In the genomic region with DNA sequence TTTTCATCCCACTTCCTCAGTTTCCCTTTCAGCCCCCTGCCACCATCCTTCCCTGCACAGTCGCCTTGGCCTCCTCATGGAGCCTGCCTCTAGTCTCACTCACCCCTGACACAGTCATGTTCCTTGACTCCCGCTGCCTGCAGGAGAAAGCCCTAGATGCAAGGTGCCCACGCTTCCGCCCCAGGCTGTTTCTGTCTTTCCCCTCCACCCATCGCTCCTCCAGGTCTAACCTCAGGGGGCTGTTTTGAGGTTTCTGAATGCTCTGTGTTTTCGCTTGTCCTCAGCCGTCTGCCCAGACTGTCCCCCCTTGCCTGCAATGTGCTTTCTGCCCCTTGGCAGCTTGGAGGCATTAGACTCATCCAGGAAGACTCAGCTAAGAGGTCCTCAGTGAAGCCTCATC, we compare ENCODE assay signal across 14 cellular contexts.
DNase-seq lines count a peak whose midpoint lies in the region; TF ChIP-seq lines count a peak whose summit lies in the region.
"Had no signal": no experiment of that assay in that cellular context is flagged by ENCODE, and none has a peak within 500 bp of the region (broad histone marks: within the 10 kb centered on the region; RNA-seq: fewer than 3 reads in every experiment).

No MANE protein-coding gene starts in this region.

- H2BK5ac ChIP-seq in neuronal stem cell (ENCODE audit: low read length), result no peak overlapping the region

- H2BK120ac ChIP-seq in neuronal stem cell (ENCODE audit: low read depth, low read length), result no peak overlapping the region

- in situ Hi-C loops in GM23248 (cut with MboI), result no loop called here

- H3F3A ChIP-seq in GM23248 (ENCODE audit: insufficient read depth), result no peaks in the 10 kb centered on the region

- H3K27ac ChIP-seq in neuronal stem cell (replicated peaks; ENCODE audit: low read length) (no peak overlapping the region), GM23248 (no peak overlapping the region)
- H3K27ac ChIP-seq: 22Rv1, A549, C4-2B had no signal

- no peaks in the 10 kb centered on the region for H4K20me1 ChIP-seq in GM23248 (ENCODE audit: insufficient read depth)

- no peaks in the 10 kb centered on the region for H3K79me1 ChIP-seq in neuronal stem cell (ENCODE audit: low read depth, low read length)

- H2BK15ac ChIP-seq in neuronal stem cell (ENCODE audit: low read length), result no peak overlapping the region

- no peak overlapping the region for H4K91ac ChIP-seq in neuronal stem cell (ENCODE audit: low read depth, low read length, poor library complexity)

- no CpG with 5 or more reads among the region's 7 CpGs for WGBS in neuronal stem cell (ENCODE audit: extremely low coverage in 2 of 2, insufficient read length in 2 of 2, insufficient replicate concordance in 1 of 2), 2 donors
- WGBS in GM23248 (ENCODE audit: low coverage in 1 of 2, low lambda C conversion rate in 2 of 2, missing lambda C conversion rate in 2 of 2), 2 experiments, result 85 to 87% methylated on average over 7 of the region's 7 CpGs

- no peak for TF ChIP-seq CTCF in GM12865 (IDR thresholded peaks at IDR 0.05; ENCODE audit: insufficient read depth, low read depth, low read length, missing control alignments)

- H3K4ac ChIP-seq in neuronal stem cell (ENCODE audit: low read length), result no peak overlapping the region

- no peak overlapping the region for H3K14ac ChIP-seq in neuronal stem cell (ENCODE audit: low read length)

- H4K8ac ChIP-seq in neuronal stem cell (ENCODE audit: low read depth, low read length), result no peak overlapping the region

- H3K9me2 ChIP-seq in GM23248 (ENCODE audit: insufficient read depth), result no peaks in the 10 kb centered on the region

- no peak overlapping the region for H2BK12ac ChIP-seq in neuronal stem cell (ENCODE audit: low read length)

- no peak overlapping the region for H3K4me2 ChIP-seq in neuronal stem cell (ENCODE audit: insufficient read depth, low read length, poor library complexity, severe bottlenecking)
- H3K4me2 ChIP-seq in GM23248 (ENCODE audit: unreplicated experiment), result no peak overlapping the region
- H3K4me2 ChIP-seq: A549 had no signal

- H3K18ac ChIP-seq in neuronal stem cell (ENCODE audit: low read length), result peak overlapping the region; percentile 57

- H3K23ac ChIP-seq in neuronal stem cell (ENCODE audit: low read depth, low read length, poor library complexity), result no peak overlapping the region

- H3K27me3 ChIP-seq in neuronal stem cell (ENCODE audit: control insufficient read depth in 3 of 3, insufficient read depth in 3 of 3, low read depth in 1 of 3, low read length in 3 of 3) (peaks cover 0 to 4% (median 0%) of the 10 kb centered on the region in 3 experiments), GM23248 (replicated peaks; ENCODE audit: insufficient read depth) (no peaks in the 10 kb centered on the region)

- H3K4me3 ChIP-seq in GM12865 (ENCODE audit: low read depth, low read length) (no peak overlapping the region), neuronal stem cell (ENCODE audit: low read length in 2 of 2) (no peak overlapping the region), GM23248 (no peak overlapping the region)
- H3K4me3 ChIP-seq: A549 had no signal

- DNase-seq in GM12865 (ENCODE audit: low read depth), result peak; percentile 42
- peak; percentile 29 for DNase-seq in islet precursor cell
- no peak for DNase-seq in neuronal stem cell (ENCODE audit: low spot score)
- DNase-seq in ureter (ENCODE audit: low spot score), result peak; percentile 29
- no peak for DNase-seq in iPS-NIHi7 (ENCODE audit: extremely low spot score)
- no peak for DNase-seq in HT-29 (ENCODE audit: low spot score)
- DNase-seq in GM23248, result no peak
- DNase-seq: AML-193; Caco-2; CD4-positive, alpha-beta T cell; H9 had no signal

- H3K9me3 ChIP-seq in neuronal stem cell (replicated peaks in 1 of 2; ENCODE audit: control insufficient read depth in 2 of 2, insufficient read depth in 1 of 2, low read depth in 1 of 2, low read length in 2 of 2) (no peaks in the 10 kb centered on the region), GM23248 (ENCODE audit: low read depth) (no peaks in the 10 kb centered on the region)
- H3K9me3 ChIP-seq: A549, Caco-2 had no signal

- H3K4me1 ChIP-seq in neuronal stem cell (ENCODE audit: control insufficient read depth in 2 of 2, insufficient read depth in 1 of 2, low read depth in 1 of 2, low read length in 2 of 2) (no peaks in the 10 kb centered on the region), GM23248 (ENCODE audit: insufficient read depth) (no peaks in the 10 kb centered on the region)
- H3K4me1 ChIP-seq: A549, Caco-2 had no signal

- H2AFZ ChIP-seq in neuronal stem cell (ENCODE audit: low read length) (no peak overlapping the region), GM23248 (no peak overlapping the region)

- H2AK5ac ChIP-seq in neuronal stem cell (ENCODE audit: low read depth, low read length), result no peak overlapping the region

- H3K36me3 ChIP-seq in neuronal stem cell (replicated peaks in 1 of 2; ENCODE audit: control insufficient read depth in 2 of 2, insufficient read depth in 2 of 2, low read length in 2 of 2) (no peaks in the 10 kb centered on the region), GM23248 (ENCODE audit: low read depth) (no peaks in the 10 kb centered on the region)

- H3K9ac ChIP-seq in neuronal stem cell (ENCODE audit: low read depth, low read length, poor library complexity) (no peak overlapping the region), GM23248 (no peak overlapping the region)

- H3K79me2 ChIP-seq in GM23248 (ENCODE audit: insufficient read depth), result no peaks in the 10 kb centered on the region

Comparison
In these comparisons a context has a peak if more than half of its experiments do, and no peak if none do; other contexts are left out.
1. DNase-seq: peak in GM12865 (single experiment), islet precursor cell (single experiment) and ureter (single experiment); none in neuronal stem cell (single experiment), iPS-NIHi7 (single experiment), HT-29 (single experiment) and GM23248 (single experiment).